Comparison of ENCODE assay signal across 35 cellular contexts in genomic region chr20:12673352-12673751, GRCh38.
"Had no signal": no experiment of that assay in that cellular context is flagged by ENCODE, and none has a peak within 500 bp of the region (broad histone marks: within the 10 kb centered on the region; RNA-seq: fewer than 3 reads in every experiment).

No MANE protein-coding gene starts in this region.

- H3K36me3 ChIP-seq: MG63 had no signal

- H3K27ac ChIP-seq: PC-9, RWPE1, VCaP had no signal

- FAIRE-seq: bronchial epithelial cell, RCC 7860 had no signal

- H3K4me3 ChIP-seq: MG63, PC-9 had no signal

- ATAC-seq: activated naive CD4-positive, alpha-beta T cell treated with anti-CD3 and anti-CD28 coated beads, Interleukin-2, amount 50 U/mL, for 72 hours; activated T-cell treated with anti-CD3 and anti-CD28 coated beads, Interleukin-2, amount 50 U/mL, for 4 hours; Right ventricle myocardium inferior had no signal

- H2AFZ ChIP-seq: PC-9 had no signal

- H3K4me2 ChIP-seq: PC-9 had no signal

- H3K9me3 ChIP-seq: MG63 had no signal

- DNase-seq: activated B cell treated with CpG ODN at 0.5 μM for 24 hours; activated CD4-positive, alpha-beta memory T cell treated with anti-CD3 and anti-CD28 coated beads for 36 hours; activated CD4-positive, alpha-beta T cell treated with anti-CD3 and anti-CD28 coated beads for 4 hours; activated CD4-positive, alpha-beta T cell treated with anti-CD3 and anti-CD28 coated beads, Interleukin-2, amount 50 U/mL, for 1 hour; activated CD4-positive, CD25-positive, alpha-beta regulatory T cell treated with anti-CD3 and anti-CD28 coated beads, Interleukin-2, amount 50 U/mL, for 72 hours; activated CD8-positive, alpha-beta memory T cell treated with anti-CD3 and anti-CD28 coated beads, Interleukin-2, amount 50 U/mL, for 4 hours; activated gamma-delta T cell treated with Interleukin-2 at 50 U/mL for 16 hours; activated naive CD4-positive, alpha-beta T cell treated with anti-CD3 and anti-CD28 coated beads for 36 hours; activated T-cell treated with anti-CD3 and anti-CD28 coated beads for 4 hours; activated T-cell treated with anti-CD3 and anti-CD28 coated beads, Interleukin-2, amount 50 U/mL, for 4 hours; anterior cingulate cortex; Kasumi-1; KG1; MG63; NCI-H1048; NCI-H1105 treated with DMSO at 0.1 percent for 48 hours; NCI-H1436; NCI-H1694; NCI-H2029; NCI-H2171 treated with DMSO at 0.1 percent for 48 hours; NCI-H345; NCI-H524 treated with DMSO at 0.1 percent for 48 hours; NCI-H774; PC-9; SIG-M5; SW 1271; T-helper 1 cell; T-helper 2 cell; T-helper 9 cell had no signal
